ENCODE assay signal across 23 cellular contexts in the genomic region with DNA sequence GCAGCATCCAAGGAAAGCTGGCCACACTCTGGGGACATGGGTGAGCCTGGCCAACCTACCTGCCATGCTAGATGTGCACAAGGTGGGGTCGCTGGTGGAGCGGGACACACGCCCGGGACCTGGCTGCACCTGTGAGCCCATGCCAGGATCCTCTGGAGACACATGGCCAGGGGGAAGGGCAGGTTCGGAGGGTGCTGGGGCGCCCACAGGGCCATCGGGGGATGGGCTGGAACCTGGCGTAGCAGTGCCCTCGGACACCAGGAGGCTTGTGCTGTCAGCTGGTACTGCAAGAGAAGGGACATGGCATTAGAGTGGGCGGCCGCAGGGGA.
"Had no signal": no experiment of that assay in that cellular context is flagged by ENCODE, and none has a peak within 500 bp of the region (broad histone marks: within the 10 kb centered on the region; RNA-seq: fewer than 3 reads in every experiment).

No MANE protein-coding gene starts in this region.

- ATAC-seq: activated CD4-positive, CD25-positive, alpha-beta regulatory T cell treated with anti-CD3 and anti-CD28 coated beads, Interleukin-2, amount 50 U/mL, for 24 hours; activated CD8-positive, alpha-beta T cell treated with anti-CD3 and anti-CD28 coated beads for 36 hours; activated T-cell treated with anti-CD3 and anti-CD28 coated beads, Interleukin-2, amount 50 U/mL, for 72 hours; Panc1 had no signal

- DNase-seq: activated CD4-positive, alpha-beta T cell treated with anti-CD3 and anti-CD28 coated beads for 4 hours; activated CD8-positive, alpha-beta memory T cell treated with anti-CD3 and anti-CD28 coated beads, Interleukin-2, amount 50 U/mL, for 4 hours; activated CD8-positive, alpha-beta T cell treated with anti-CD3 and anti-CD28 coated beads for 36 hours; activated gamma-delta T cell treated with Interleukin-2 at 50 U/mL for 16 hours; activated naive CD4-positive, alpha-beta T cell treated with anti-CD3 and anti-CD28 coated beads, Interleukin-2, amount 10 ng/mL, durations not matched to agents 7 days and 5 days; activated naive CD8-positive, alpha-beta T cell treated with anti-CD3 and anti-CD28 coated beads for 36 hours; activated T-cell treated with anti-CD3 and anti-CD28 coated beads, Interleukin-2, amount 50 U/mL, for 72 hours; KG1; NCI-H1092 treated with DMSO at 0.1 percent for 48 hours; NCI-H1417 treated with DMSO at 0.1 percent for 48 hours; NCI-H1694; NCI-H2029; NCI-H2107; NCI-H345; NCI-H510A; NCI-H526 treated with DMSO at 0.1 percent for 48 hours; NCI-H82; NK-92 treated with Interleukin-12 subunit alpha and Interleukin-12 subunit beta, amount 100 ng/mL, for 24 hours; OCI-M1; RPMI8226; SHP77 treated with DMSO at 0.1 percent for 48 hours had no signal
